ENCODE assay signal across 12 cellular contexts in the genomic region with DNA sequence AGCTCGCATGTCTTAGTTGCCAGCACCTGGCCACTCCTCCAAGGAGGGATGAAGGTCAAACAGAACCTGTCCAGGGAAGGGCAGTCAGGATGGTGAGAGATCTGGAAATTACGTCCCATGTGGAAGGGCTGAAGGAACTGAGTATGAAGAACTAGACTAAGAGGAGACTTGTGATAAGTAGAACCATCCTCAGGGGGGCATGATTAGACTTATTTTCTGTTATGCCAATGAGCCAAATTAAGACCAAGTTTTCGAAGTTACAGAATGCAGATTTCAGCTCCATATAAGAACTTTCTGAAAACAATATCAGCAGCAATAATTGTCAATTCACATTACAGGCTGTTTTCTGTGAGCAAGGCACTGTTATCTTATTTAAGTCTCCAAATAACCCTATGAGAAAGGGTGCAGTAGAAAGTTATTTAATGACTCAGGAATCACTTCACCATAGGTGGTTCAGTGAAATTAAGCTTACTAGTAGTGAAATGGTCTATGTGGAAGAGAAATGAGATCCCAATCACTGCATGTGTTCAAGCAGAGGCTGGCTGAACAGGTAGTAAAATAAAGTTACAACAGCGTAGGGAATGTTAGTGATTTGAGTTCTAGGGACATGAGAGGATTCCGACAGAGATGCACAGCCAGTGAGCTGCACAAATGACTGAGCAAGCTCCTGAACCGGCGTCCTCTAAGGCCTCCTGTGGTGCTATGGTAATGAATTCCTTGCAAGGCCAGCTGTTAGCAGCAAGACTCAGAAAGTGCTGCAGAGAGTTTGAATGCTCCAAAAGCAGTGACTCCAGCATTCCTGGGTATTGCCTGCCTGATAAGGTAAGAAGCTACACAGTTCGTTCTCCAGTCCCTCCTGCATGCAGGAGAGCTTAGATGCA. TPM values are rescaled to one million over a fixed set of nuclear protein-coding genes. Genes with fewer than 3 reads are reported as not detected.
DNase-seq lines count a peak whose midpoint lies in the region; ATAC-seq and TF ChIP-seq lines count a peak whose summit lies in the region.
"Had no signal": no experiment of that assay in that cellular context is flagged by ENCODE, and none has a peak within 500 bp of the region (broad histone marks: within the 10 kb centered on the region; RNA-seq: fewer than 3 reads in every experiment).

No MANE protein-coding gene starts in this region.

- peaks cover 10% of the 10 kb centered on the region for H3K79me2 ChIP-seq in GM23248 (ENCODE audit: insufficient read depth)

- H3K36me3 ChIP-seq in GM23248 (ENCODE audit: low read depth) (no peaks in the 10 kb centered on the region), uterus (no peaks in the 10 kb centered on the region)
- H3K36me3 ChIP-seq: neutrophil had no signal

- TF ChIP-seq CTCF in WTC11 (IDR thresholded peaks at IDR 0.05) (no peak), uterus (IDR thresholded peaks at IDR 0.05) (no peak)

- no peaks in the 10 kb centered on the region for H3K9me3 ChIP-seq in GM23248 (ENCODE audit: low read depth)
- no peaks in the 10 kb centered on the region for H3K9me3 ChIP-seq in uterus
- H3K9me3 ChIP-seq: neutrophil had no signal

- H3K27ac ChIP-seq in GM23248, result no peak overlapping the region
- H3K27ac ChIP-seq in uterus, result no peak overlapping the region
- H3K27ac ChIP-seq: neutrophil had no signal

- no peaks in the 10 kb centered on the region; the same call in 1 of the 2 replicates for H3K9me3 Mint-ChIP-seq in WTC11
- H3K9me3 Mint-ChIP-seq: activated naive CD4-positive, alpha-beta T cell treated with anti-CD3 and anti-CD28 coated beads, Interleukin-2, amount 10 ng/mL, durations not matched to agents 7 days and 5 days; IgD-negative memory B cell had no signal

- WGBS in GM23248 (ENCODE audit: low coverage in 1 of 2, low lambda C conversion rate in 2 of 2, missing lambda C conversion rate in 2 of 2), 2 experiments, result 82 to 92% methylated on average over 8 of the region's 8 CpGs

- no peak overlapping the region for H3K4me2 ChIP-seq in GM23248 (ENCODE audit: unreplicated experiment)

- H2AFZ ChIP-seq in GM23248, result no peak overlapping the region

- no peaks in the 10 kb centered on the region for H3K27me3 ChIP-seq in GM23248 (replicated peaks; ENCODE audit: insufficient read depth)
- H3K27me3 ChIP-seq in uterus, result no peaks in the 10 kb centered on the region

- peak overlapping the region; percentile 27 for H3K4me3 Mint-ChIP-seq in WTC11
- H3K4me3 Mint-ChIP-seq: activated naive CD4-positive, alpha-beta T cell treated with anti-CD3 and anti-CD28 coated beads, Interleukin-2, amount 10 ng/mL, durations not matched to agents 7 days and 5 days; IgD-negative memory B cell had no signal

- TF ChIP-seq POLR2A in uterus (IDR thresholded peaks at IDR 0.05), result no peak

- intact Hi-C loops in uterus (cut with DNase I; ENCODE audit: low total_unique reads), result no loop called here

- peaks cover 27% of the 10 kb centered on the region for H3K4me1 Mint-ChIP-seq in WTC11

- H3K36me3 Mint-ChIP-seq in WTC11, result no peaks in the 10 kb centered on the region
- H3K36me3 Mint-ChIP-seq: IgD-negative memory B cell had no signal

- DNase-seq in GM23248 (peak; percentile 10), M059J (ENCODE audit: low read depth) (peak; percentile 42), WTC11 (ENCODE audit: low spot score) (peak; percentile 67), islet precursor cell (peak; percentile 83), NCI-H1092 (lab: John Stamatoyannopoulos, UW) (no peak), kidney tubule cell (ENCODE audit: low spot score) (no peak), uterus (no peak)
- DNase-seq: activated naive CD4-positive, alpha-beta T cell treated with anti-CD3 and anti-CD28 coated beads, Interleukin-2, amount 10 ng/mL, durations not matched to agents 7 days and 5 days; kidney glomerular epithelial cell; stimulated activated CD4-positive, alpha-beta T cell treated with anti-CD3 and anti-CD28 coated beads, Interleukin-2, amount 100 ng/mL, for 48 hours had no signal

- H3K4me1 ChIP-seq in GM23248 (ENCODE audit: insufficient read depth), result peaks cover 4% of the 10 kb centered on the region; the same call in 1 of the 2 replicates
- H3K4me1 ChIP-seq in uterus, result no peaks in the 10 kb centered on the region

- H3K9ac ChIP-seq in GM23248, result no peak overlapping the region

- H3F3A ChIP-seq in GM23248 (ENCODE audit: insufficient read depth), result peaks cover 11% of the 10 kb centered on the region

- peak overlapping the region; percentile 10; the same call in 1 of the 2 replicates for H3K27ac Mint-ChIP-seq in WTC11
- H3K27ac Mint-ChIP-seq: activated naive CD4-positive, alpha-beta T cell treated with anti-CD3 and anti-CD28 coated beads, Interleukin-2, amount 10 ng/mL, durations not matched to agents 7 days and 5 days; IgD-negative memory B cell had no signal

- peak; percentile 58 for ATAC-seq in WTC11

- H3K27me3 Mint-ChIP-seq in WTC11 (ENCODE audit: low read depth), result peaks cover 11% of the 10 kb centered on the region

- H4K20me1 ChIP-seq in GM23248 (ENCODE audit: insufficient read depth), result no peaks in the 10 kb centered on the region

- CTCF ChIA-PET in WTC11 (lab: Charles Lee), result interaction anchor here (0.6 to 1.9 kb wide), 12 partner anchors 18 to 739 kb away, joined by 3 to 9 read pairs (median 3); no protein-coding TSS in a partner anchor

- POLR2A ChIA-PET in WTC11 (lab: Charles Lee), result interaction anchor here (1.2 to 1.3 kb wide), 2 partner anchors 22 to 35 kb away, joined by 4 to 7 read pairs; partner anchors contain the start of gene C18orf32

- H3K4me3 ChIP-seq in GM23248 (no peak overlapping the region), uterus (no peak overlapping the region)

- H3K9me2 ChIP-seq in GM23248 (ENCODE audit: insufficient read depth), result no peaks in the 10 kb centered on the region

- in situ Hi-C loops in GM23248 (cut with MboI), result no loop called here

TF ChIP-seq in WTC11, 78 proteins besides CTCF, POLR2A, EP300 and RAD21:
- TF ChIP-seq, protein P1, sequence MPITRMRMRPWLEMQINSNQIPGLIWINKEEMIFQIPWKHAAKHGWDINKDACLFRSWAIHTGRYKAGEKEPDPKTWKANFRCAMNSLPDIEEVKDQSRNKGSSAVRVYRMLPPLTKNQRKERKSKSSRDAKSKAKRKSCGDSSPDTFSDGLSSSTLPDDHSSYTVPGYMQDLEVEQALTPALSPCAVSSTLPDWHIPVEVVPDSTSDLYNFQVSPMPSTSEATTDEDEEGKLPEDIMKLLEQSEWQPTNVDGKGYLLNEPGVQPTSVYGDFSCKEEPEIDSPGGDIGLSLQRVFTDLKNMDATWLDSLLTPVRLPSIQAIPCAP (CRISPR knock-in tag; IDR thresholded peaks at IDR 0.05), result no peak
- TF ChIP-seq ATF2 (CRISPR knock-in tag; IDR thresholded peaks at IDR 0.05; ENCODE audit: borderline replicate concordance, low read depth) (no peak), ZNF138 (CRISPR knock-in tag; conservative IDR thresholded peaks at IDR 0.05) (no peak), PREB (CRISPR knock-in tag; IDR thresholded peaks at IDR 0.05; ENCODE audit: borderline replicate concordance) (no peak), ETV6 (CRISPR knock-in tag; IDR thresholded peaks at IDR 0.05) (no peak), SMAD3 (CRISPR knock-in tag; IDR thresholded peaks at IDR 0.05; ENCODE audit: borderline replicate concordance) (no peak), TEAD1 (CRISPR knock-in tag; IDR thresholded peaks at IDR 0.05) (peak; percentile 79; the same call in 1 of the 2 replicates)
- TF ChIP-seq, protein P2, sequence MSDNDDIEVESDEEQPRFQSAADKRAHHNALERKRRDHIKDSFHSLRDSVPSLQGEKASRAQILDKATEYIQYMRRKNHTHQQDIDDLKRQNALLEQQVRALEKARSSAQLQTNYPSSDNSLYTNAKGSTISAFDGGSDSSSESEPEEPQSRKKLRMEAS (CRISPR knock-in tag; IDR thresholded peaks at IDR 0.05), result no peak

RNA-seq across cellular contexts. Expression of gene DYM, which starts 4.5 kb away (rescaled TPM):
- 34.1 and 43.4 TPM in 2 replicates for total RNA-seq in GM23248 (2014; rRNA removed; shearing (Covaris generic))
- 51.5 and 57.9 TPM in 2 replicates for polyA plus RNA-seq in GM23248 (2016; fragmentation: Nextera tagmentation; extraction: Ambion mirVana)
- 66.5 and 84.7 TPM in 2 replicates for total RNA-seq in M059J (2014; rRNA removed; shearing (Covaris generic))
- total RNA-seq in WTC11 (2021) (64.1 to 71.4 TPM (median 68.9 TPM) in 3 replicates), uterus (100 to 1,000 TPM in 3 of 4 donors, 10 to 100 TPM in 1; 52.3 to 182 (median 127) TPM)

RNA-seq across cellular contexts. Expression of gene C18orf32, which starts 22.1 kb away (rescaled TPM):
- 26.6 and 43.7 TPM in 2 replicates for total RNA-seq in GM23248 (2014; rRNA removed; shearing (Covaris generic))
- polyA plus RNA-seq in GM23248 (2016; fragmentation: Nextera tagmentation; extraction: Ambion mirVana), result 77.0 and 78.2 TPM in 2 replicates
- total RNA-seq in M059J (2014; rRNA removed; shearing (Covaris generic)), result 79.0 and 115 TPM in 2 replicates
- total RNA-seq in WTC11 (2021) (28.7 to 32.5 TPM (median 32.1 TPM) in 3 replicates), uterus (10 to 100 TPM; 20.7 to 42.6 (median 31.9) TPM)

RNA-seq across cellular contexts. Expression of gene RPL17, which starts 27.3 kb away (rescaled TPM):
- 1,224 and 1,264 TPM in 2 replicates for total RNA-seq in GM23248 (2014; rRNA removed; shearing (Covaris generic))
- polyA plus RNA-seq in GM23248 (2016; fragmentation: Nextera tagmentation; extraction: Ambion mirVana), result 725 and 752 TPM in 2 replicates
- 1,519 and 2,116 TPM in 2 replicates for total RNA-seq in M059J (2014; rRNA removed; shearing (Covaris generic))
- 2,395 to 2,803 TPM (median 2,637 TPM) in 3 replicates for total RNA-seq in WTC11 (2021)
- total RNA-seq in uterus, result 1,000 to 10,000 TPM; 1,523 to 4,253 (median 3,121) TPM

Comparison
In these comparisons a context has a peak if more than half of its experiments do, and no peak if none do; other contexts are left out.
1. DNase-seq: peak in GM23248 (single experiment), M059J (single experiment), WTC11 (single experiment) and islet precursor cell (single experiment); none in NCI-H1092 (single experiment), kidney tubule cell (single experiment) and uterus (0 of 2).